In the genomic region with DNA sequence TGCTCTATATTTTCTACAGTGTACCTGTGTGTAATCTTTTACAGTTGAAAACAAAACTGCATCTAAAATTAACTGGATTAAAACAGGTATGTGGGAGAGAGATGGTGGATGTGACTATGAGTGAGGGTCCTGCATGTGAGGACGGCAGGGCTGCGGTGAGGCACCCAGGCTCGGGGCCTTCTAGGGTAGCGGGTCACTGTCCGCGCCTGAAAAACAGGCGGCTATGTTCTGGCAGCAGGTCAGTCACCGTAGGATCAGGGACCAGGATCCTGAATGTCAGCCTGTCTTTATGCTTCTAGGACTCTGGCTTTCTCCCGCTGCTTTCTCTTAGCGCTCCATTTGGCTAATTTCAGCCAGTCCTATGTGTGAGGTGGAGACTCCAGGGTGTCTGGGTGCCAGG, we compare ENCODE assay signal across 19 cellular contexts. TPM values are rescaled to one million over a fixed set of nuclear protein-coding genes. Genes with fewer than 3 reads are reported as not detected.
A peak's percentile ranks its signal among the peaks of the same experiment; 100 is the strongest.
DNase-seq lines count a peak whose midpoint lies in the region; ATAC-seq and TF ChIP-seq lines count a peak whose summit lies in the region.
"Had no signal": no experiment of that assay in that cellular context is flagged by ENCODE, and none has a peak within 500 bp of the region (broad histone marks: within the 10 kb centered on the region; RNA-seq: fewer than 3 reads in every experiment).

No MANE protein-coding gene starts in this region.

- no peaks in the 10 kb centered on the region for H3K9me2 ChIP-seq in GM23338 (ENCODE audit: insufficient read depth)

- H2AFZ ChIP-seq in GM23338: peak overlapping the region; percentile 92
- peak overlapping the region; percentile 98 for H2AFZ ChIP-seq in neural progenitor cell (replicated peaks)

- H3K9me3 ChIP-seq in cardiac muscle cell (ENCODE audit: low read depth): no peaks in the 10 kb centered on the region
- no peaks in the 10 kb centered on the region for H3K9me3 ChIP-seq in neural progenitor cell (ENCODE audit: low read depth)
- H3K9me3 ChIP-seq in spleen: no peaks in the 10 kb centered on the region

- no peaks in the 10 kb centered on the region for H3K36me3 Mint-ChIP-seq in GM23338 (ENCODE audit: low read depth)
- no peaks in the 10 kb centered on the region for H3K36me3 Mint-ChIP-seq in neural progenitor cell
- H3K36me3 Mint-ChIP-seq: CD14-positive monocyte; CD8-positive, alpha-beta T cell had no signal

- no peak for TF ChIP-seq CTCF in cardiac muscle cell (IDR thresholded peaks at IDR 0.05; ENCODE audit: low read depth, low read length)
- TF ChIP-seq CTCF in GM23338 (conservative IDR thresholded peaks at IDR 0.05; ENCODE audit: low read depth in 2 of 2): no peak
- no peak for TF ChIP-seq CTCF in neural progenitor cell (IDR thresholded peaks at IDR 0.05)
- TF ChIP-seq CTCF in spleen (IDR thresholded peaks at IDR 0.05 in 8 of 11, conservative IDR thresholded peaks at IDR 0.05 in 3 of 11): no peak

- intact Hi-C loops in cardiac septum (cut with DNase I): no loop called here
- intact Hi-C loops in spleen (cut with DNase I; ENCODE audit: low total_unique reads): no loop called here

- H3K27ac ChIP-seq in cardiac muscle cell (peak overlapping the region; percentile 37), GM23338 (ENCODE audit: low read depth) (no peak overlapping the region), neural progenitor cell (no peak overlapping the region), spleen (no peak overlapping the region)
- H3K27ac ChIP-seq: 22Rv1 had no signal

- DNase-seq in cardiac muscle cell (ENCODE audit: low read depth in 1 of 2, low spot score in 1 of 2) (no peak), cardiac septum (ENCODE audit: low spot score) (no peak), GM23338 (ENCODE audit: low spot score) (no peak), cerebellar cortex (ENCODE audit: low spot score) (peak; percentile 22), neural progenitor cell (ENCODE audit: low spot score) (no peak), spleen (no peak), NCI-H1105 treated with DMSO at 0.1 percent for 48 hours (lab: John Stamatoyannopoulos, UW) (no peak)
- DNase-seq: CD8-positive, alpha-beta T cell; COR-L47; DND-41; GOT3; HCEC 1CT; HFFc6 had no signal

- 88 to 96% (median 93%) methylated on average over 10 of the region's 10 CpGs for WGBS in spleen, 5 donors

- no peaks in the 10 kb centered on the region for H3K27me3 ChIP-seq in cardiac muscle cell
- H3K27me3 ChIP-seq in GM23338 (ENCODE audit: insufficient read depth): no peaks in the 10 kb centered on the region
- H3K27me3 ChIP-seq in neural progenitor cell: no peaks in the 10 kb centered on the region
- peaks cover 0 to 18% (median 0%) of the 10 kb centered on the region in 7 donors for H3K27me3 ChIP-seq in spleen (replicated peaks in 1 of 7)

- no peak overlapping the region for H3K4me2 ChIP-seq in GM23338
- H3K4me2 ChIP-seq in neural progenitor cell: peak overlapping the region; percentile 47

- H3K4me3 Mint-ChIP-seq in GM23338 (no peak overlapping the region), neural progenitor cell (no peak overlapping the region)
- H3K4me3 Mint-ChIP-seq: CD14-positive monocyte; CD8-positive, alpha-beta T cell; HFFc6 had no signal

- H3K27ac Mint-ChIP-seq in GM23338 (no peak overlapping the region), neural progenitor cell (no peak overlapping the region)
- H3K27ac Mint-ChIP-seq: CD8-positive, alpha-beta T cell; HFFc6 had no signal

- no peak for TF ChIP-seq POLR2A in spleen (IDR thresholded peaks at IDR 0.05)

- peaks cover 2% of the 10 kb centered on the region for H3K27me3 Mint-ChIP-seq in GM23338 (ENCODE audit: insufficient read depth, low read depth, poor library complexity)
- no peaks in the 10 kb centered on the region for H3K27me3 Mint-ChIP-seq in neural progenitor cell (ENCODE audit: insufficient read depth, low read depth)

- H3K9ac ChIP-seq in neural progenitor cell: no peak overlapping the region

- peaks cover 2% of the 10 kb centered on the region; the same call in 1 of the 3 replicates for H3K4me1 Mint-ChIP-seq in GM23338
- H3K4me1 Mint-ChIP-seq in neural progenitor cell: peaks cover 2% of the 10 kb centered on the region

- H3K4me3 ChIP-seq in cardiac muscle cell: no peak overlapping the region
- H3K4me3 ChIP-seq in GM23338: no peak overlapping the region
- H3K4me3 ChIP-seq in neural progenitor cell: no peak overlapping the region
- H3K4me3 ChIP-seq in spleen: no peak overlapping the region

- peak; percentile 56 for ATAC-seq in GM23338
- no peak for ATAC-seq in GM21619 (IDR thresholded peaks at IDR 0.05; ENCODE audit: unreplicated experiment)
- ATAC-seq: CD8-positive, alpha-beta T cell; HepG2 had no signal

- H3K79me2 ChIP-seq in GM23338 (replicated peaks; ENCODE audit: insufficient read depth) (no peaks in the 10 kb centered on the region), neural progenitor cell (ENCODE audit: low read depth) (no peaks in the 10 kb centered on the region)

- H3K4me1 ChIP-seq in cardiac muscle cell (ENCODE audit: low read depth) (peaks cover 14% of the 10 kb centered on the region), GM23338 (ENCODE audit: insufficient read depth) (no peaks in the 10 kb centered on the region), neural progenitor cell (peaks cover 9% of the 10 kb centered on the region), spleen (peaks cover 0 to 25% (median 10%) of the 10 kb centered on the region in 6 donors)

- no peaks in the 10 kb centered on the region for H4K20me1 ChIP-seq in GM23338 (replicated peaks; ENCODE audit: insufficient read depth)
- H4K20me1 ChIP-seq in neural progenitor cell (ENCODE audit: low read depth): no peaks in the 10 kb centered on the region

- H3F3A ChIP-seq in GM23338 (replicated peaks; ENCODE audit: low read depth) (no peaks in the 10 kb centered on the region), neural progenitor cell (ENCODE audit: low read depth) (peaks cover 6% of the 10 kb centered on the region)

- no peaks in the 10 kb centered on the region for H3K9me3 Mint-ChIP-seq in GM23338
- no peaks in the 10 kb centered on the region for H3K9me3 Mint-ChIP-seq in neural progenitor cell
- H3K9me3 Mint-ChIP-seq: CD8-positive, alpha-beta T cell; HFFc6 had no signal

- H3K36me3 ChIP-seq in cardiac muscle cell: no peaks in the 10 kb centered on the region
- H3K36me3 ChIP-seq in GM23338 (ENCODE audit: insufficient read depth): no peaks in the 10 kb centered on the region
- H3K36me3 ChIP-seq in neural progenitor cell: no peaks in the 10 kb centered on the region
- no peaks in the 10 kb centered on the region for H3K36me3 ChIP-seq in spleen

TF ChIP-seq in GM23338, 12 proteins besides CTCF, POLR2A, EP300 and RAD21:
- no peak for TF ChIP-seq EZH2 (IDR thresholded peaks at IDR 0.05; ENCODE audit: low read depth, unreplicated experiment)
- no peak for TF ChIP-seq NANOG (IDR thresholded peaks at IDR 0.05; ENCODE audit: borderline replicate concordance)

RNA-seq across cellular contexts. Expression of gene TMEM40, which starts 12.6 kb away (rescaled TPM):
- total RNA-seq in cardiac muscle cell (0.25 and 4.0 TPM in 2 replicates), cardiac septum (0.54 TPM), neural progenitor cell (ENCODE audit: low replicate concordance) (not detected in 2 replicates), spleen (1 to 10 TPM in 5 of 7 donors, under 1 TPM in 2; 0.56 to 3.8 (median 2.4) TPM)
- polyA plus RNA-seq in cardiac muscle cell (4.8 and 5.2 TPM in 2 replicates), GM23338 (2016; fragmentation: Nextera tagmentation; extraction: Ambion mirVana) (0.48 and 0.56 TPM in 2 replicates), spleen (1 to 10 TPM in 1 of 3 donors, under 1 TPM in 2; 0.29 to 1.6 (median 0.59) TPM)
- total RNA-seq in GM23338 (2014; rRNA removed; shearing (Covaris generic)): 0.14 TPM in 1 of 2 replicates, not detected in the other
- total RNA-seq: A673; CD8-positive, alpha-beta T cell; HepG2; HT1080 had no signal

RNA-seq across cellular contexts. Expression of gene CAND2, which starts 50.1 kb away (rescaled TPM):
- total RNA-seq in cardiac muscle cell (50.6 and 80.3 TPM in 2 replicates), cardiac septum (62.6 TPM), neural progenitor cell (ENCODE audit: low replicate concordance) (2.4 and 6.9 TPM in 2 replicates), spleen (10 to 100 TPM in 1 of 7 donors, 1 to 10 TPM in 6; 4.0 to 12.2 (median 8.0) TPM)
- polyA plus RNA-seq in cardiac muscle cell (35.2 and 44.7 TPM in 2 replicates), GM23338 (2016; fragmentation: Nextera tagmentation; extraction: Ambion mirVana) (4.5 and 5.6 TPM in 2 replicates), spleen (1 to 10 TPM in 1 of 3 donors, under 1 TPM in 2; 0.78 to 2.6 (median 0.88) TPM)
- 16.5 and 20.5 TPM in 2 replicates for total RNA-seq in GM23338 (2014; rRNA removed; shearing (Covaris generic))
- total RNA-seq: HepG2 had no signal
- polyA plus RNA-seq: CD14-positive monocyte had no signal
